In the genomic region with DNA sequence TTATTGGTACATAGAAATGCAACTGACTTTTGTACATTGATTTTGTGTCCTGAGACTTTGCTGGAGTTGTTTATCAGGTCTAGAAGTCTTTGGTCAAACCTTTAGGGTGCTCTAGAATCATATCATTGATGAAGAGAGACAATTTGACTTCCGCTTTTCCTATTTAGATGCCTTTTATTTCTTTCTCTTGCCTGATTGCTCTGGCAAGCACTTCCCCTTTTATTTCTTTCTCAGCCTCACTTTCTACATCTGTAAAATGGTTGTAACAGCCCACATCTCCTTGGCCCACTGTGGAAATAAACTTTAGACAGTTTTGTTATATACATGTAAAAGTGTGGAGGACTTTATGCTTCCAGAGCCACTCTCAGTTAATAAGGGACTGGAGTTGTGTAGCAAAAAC, we compare ENCODE assay signal across 33 cellular contexts. TPM values are rescaled to one million over a fixed set of nuclear protein-coding genes. Genes with fewer than 3 reads are reported as not detected.
"Had no signal": no experiment of that assay in that cellular context is flagged by ENCODE, and none has a peak within 500 bp of the region (broad histone marks: within the 10 kb centered on the region; RNA-seq: fewer than 3 reads in every experiment).

No MANE protein-coding gene starts in this region.

- H3K9me3 ChIP-seq: adrenal gland, body of pancreas, breast epithelium had no signal

- H3K4me1 ChIP-seq: adrenal gland, body of pancreas, breast epithelium had no signal

- ATAC-seq: activated CD8-positive, alpha-beta T cell treated with anti-CD3 and anti-CD28 coated beads for 36 hours; activated naive CD4-positive, alpha-beta T cell treated with anti-CD3 and anti-CD28 coated beads, Interleukin-2, amount 50 U/mL, for 72 hours; activated T-cell treated with anti-CD3 and anti-CD28 coated beads, Interleukin-2, amount 50 U/mL, for 4 hours; activated T-cell treated with anti-CD3 and anti-CD28 coated beads, Interleukin-2, amount 50 U/mL, for 72 hours; activated T-helper 17 cell treated with anti-CD3 and anti-CD28 coated beads, Interleukin-2, amount 50 U/mL, for 72 hours; body of pancreas had no signal

- H3K36me3 ChIP-seq: adrenal gland, brain microvascular endothelial cell, breast epithelium had no signal

- H3K4me3 ChIP-seq: adrenal gland, body of pancreas, breast epithelium had no signal

- H3K27me3 ChIP-seq: adrenal gland, body of pancreas, brain microvascular endothelial cell, breast epithelium had no signal

- FAIRE-seq: astrocyte, TTC549 had no signal

- H3K27ac ChIP-seq: adrenal gland, body of pancreas, brain microvascular endothelial cell, breast epithelium, VCaP had no signal

- DNase-seq: activated B cell treated with CpG ODN at 0.5 μM for 24 hours; activated CD4-positive, alpha-beta memory T cell treated with anti-CD3 and anti-CD28 coated beads for 36 hours; activated CD4-positive, alpha-beta T cell treated with anti-CD3 and anti-CD28 coated beads for 4 hours; activated CD4-positive, alpha-beta T cell treated with anti-CD3 and anti-CD28 coated beads, Interleukin-2, amount 10 ng/mL, durations not matched to agents 24 days and 14 days; activated CD4-positive, alpha-beta T cell treated with anti-CD3 and anti-CD28 coated beads, Interleukin-2, amount 50 U/mL, for 1 hour; activated CD4-positive, alpha-beta T cell treated with anti-CD3 and anti-CD28 coated beads, Interleukin-2, amount 50 U/mL, for 4 hours; activated CD4-positive, CD25-positive, alpha-beta regulatory T cell treated with anti-CD3 and anti-CD28 coated beads, Interleukin-2, amount 50 U/mL, for 72 hours; activated CD8-positive, alpha-beta memory T cell treated with anti-CD3 and anti-CD28 coated beads, Interleukin-2, amount 50 U/mL, for 4 hours; activated CD8-positive, alpha-beta T cell treated with anti-CD3 and anti-CD28 coated beads for 36 hours; activated effector memory CD4-positive, alpha-beta T cell treated with anti-CD3 and anti-CD28 coated beads, Interleukin-2, amount 50 U/mL, for 16 hours; activated gamma-delta T cell treated with Interleukin-2 at 50 U/mL for 16 hours; activated naive CD4-positive, alpha-beta T cell; activated naive CD4-positive, alpha-beta T cell treated with anti-CD3 and anti-CD28 coated beads for 36 hours; activated naive CD4-positive, alpha-beta T cell treated with anti-CD3 and anti-CD28 coated beads, Interleukin-2, amount 50 U/mL, for 16 hours; activated naive CD8-positive, alpha-beta T cell treated with anti-CD3 and anti-CD28 coated beads for 36 hours; activated T-cell treated with anti-CD3 and anti-CD28 coated beads for 4 hours; activated T-cell treated with anti-CD3 and anti-CD28 coated beads, Interleukin-2, amount 50 U/mL, for 1 hour; activated T-cell treated with anti-CD3 and anti-CD28 coated beads, Interleukin-2, amount 50 U/mL, for 4 hours; activated T-cell treated with anti-CD3 and anti-CD28 coated beads, Interleukin-2, amount 50 U/mL, for 72 hours; adrenal gland; amniotic stem cell; aorta; body of pancreas; brain microvascular endothelial cell; central memory CD4-positive, alpha-beta T cell; T-helper 2 cell; T-helper 9 cell had no signal

RNA-seq across cellular contexts. Expression of gene PLA1A, which starts 14.0 kb away (rescaled TPM):
- total RNA-seq: activated CD8-positive, alpha-beta T cell treated with anti-CD3 and anti-CD28 coated beads for 36 hours; activated naive CD8-positive, alpha-beta T cell treated with anti-CD3 and anti-CD28 coated beads for 36 hours; activated T-cell treated with anti-CD3 and anti-CD28 coated beads, Interleukin-2, amount 50 U/mL, for 4 hours had no signal

RNA-seq across cellular contexts. Expression of gene CD80, which starts 52.2 kb away (rescaled TPM):
- total RNA-seq: astrocyte had no signal
